1 cellular context compared by ENCODE assay signal in the genomic region with DNA sequence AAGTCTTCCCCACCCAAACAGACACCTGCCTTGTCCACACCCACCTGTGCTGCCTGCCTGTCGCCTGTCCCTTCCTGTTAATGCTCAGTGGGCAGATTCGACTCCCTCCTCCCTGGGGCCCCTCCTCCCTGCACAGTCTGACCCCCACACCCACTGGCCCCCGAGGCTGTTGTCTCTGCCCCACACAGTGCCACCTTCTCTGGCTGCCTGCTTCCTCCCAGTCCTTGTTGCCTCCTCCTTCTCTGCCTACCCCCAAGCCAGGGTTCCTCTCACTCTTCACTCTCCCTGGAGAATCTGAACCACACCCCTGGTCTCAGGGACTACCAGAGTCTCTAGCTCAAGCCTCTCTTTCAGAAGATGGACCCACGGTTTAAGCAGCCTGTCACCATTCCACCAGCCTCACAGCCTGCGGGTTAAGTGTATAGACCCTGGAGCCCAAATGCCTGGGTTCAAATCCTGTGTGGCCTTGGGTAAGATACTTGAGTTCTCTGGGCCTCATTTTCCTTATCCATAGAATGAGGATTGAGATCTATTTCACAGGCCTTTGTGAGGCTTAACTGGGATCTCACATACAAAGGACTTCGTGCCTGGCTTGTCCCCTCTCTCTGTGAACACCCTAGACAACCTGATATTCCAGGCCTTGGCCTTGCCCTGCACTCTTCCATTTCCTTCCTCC.
TF ChIP-seq lines count a peak whose summit lies in the region.

No MANE protein-coding gene starts in this region.

TF ChIP-seq in H1, 55 proteins besides CTCF, POLR2A, EP300 and RAD21:
- TF ChIP-seq, protein P1, sequence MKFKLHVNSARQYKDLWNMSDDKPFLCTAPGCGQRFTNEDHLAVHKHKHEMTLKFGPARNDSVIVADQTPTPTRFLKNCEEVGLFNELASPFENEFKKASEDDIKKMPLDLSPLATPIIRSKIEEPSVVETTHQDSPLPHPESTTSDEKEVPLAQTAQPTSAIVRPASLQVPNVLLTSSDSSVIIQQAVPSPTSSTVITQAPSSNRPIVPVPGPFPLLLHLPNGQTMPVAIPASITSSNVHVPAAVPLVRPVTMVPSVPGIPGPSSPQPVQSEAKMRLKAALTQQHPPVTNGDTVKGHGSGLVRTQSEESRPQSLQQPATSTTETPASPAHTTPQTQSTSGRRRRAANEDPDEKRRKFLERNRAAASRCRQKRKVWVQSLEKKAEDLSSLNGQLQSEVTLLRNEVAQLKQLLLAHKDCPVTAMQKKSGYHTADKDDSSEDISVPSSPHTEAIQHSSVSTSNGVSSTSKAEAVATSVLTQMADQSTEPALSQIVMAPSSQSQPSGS (IDR thresholded peaks at IDR 0.05; ENCODE audit: low read length): no peak
- TF ChIP-seq ASH2L (IDR thresholded peaks at IDR 0.05; ENCODE audit: low read length): no peak
- TF ChIP-seq HDAC2 (IDR thresholded peaks at IDR 0.05; ENCODE audit: borderline replicate concordance in 1 of 2, low read depth in 2 of 2, low read length in 2 of 2): no peak
- TF ChIP-seq TAF1 (IDR thresholded peaks at IDR 0.05; ENCODE audit: low read depth, low read length): no peak
- TF ChIP-seq JUND (IDR thresholded peaks at IDR 0.05; ENCODE audit: low read length): no peak
- TF ChIP-seq CTBP2 (IDR thresholded peaks at IDR 0.05; ENCODE audit: borderline replicate concordance, insufficient read depth, insufficient read length, low read length): no peak
- no peak for TF ChIP-seq CBX8 (IDR thresholded peaks at IDR 0.05; ENCODE audit: borderline replicate concordance, low read depth, low read length)
- no peak for TF ChIP-seq KDM4A (IDR thresholded peaks at IDR 0.05; ENCODE audit: low read depth, low read length, severe bottlenecking)
- no peak for TF ChIP-seq PHF8 (conservative IDR thresholded peaks at IDR 0.05; ENCODE audit: low read depth, low read length)
- no peak for TF ChIP-seq MAFK (IDR thresholded peaks at IDR 0.05; ENCODE audit: low read depth, low read length)
- no peak for TF ChIP-seq SP2 (IDR thresholded peaks at IDR 0.05; ENCODE audit: low read length)
